In the genomic region with DNA sequence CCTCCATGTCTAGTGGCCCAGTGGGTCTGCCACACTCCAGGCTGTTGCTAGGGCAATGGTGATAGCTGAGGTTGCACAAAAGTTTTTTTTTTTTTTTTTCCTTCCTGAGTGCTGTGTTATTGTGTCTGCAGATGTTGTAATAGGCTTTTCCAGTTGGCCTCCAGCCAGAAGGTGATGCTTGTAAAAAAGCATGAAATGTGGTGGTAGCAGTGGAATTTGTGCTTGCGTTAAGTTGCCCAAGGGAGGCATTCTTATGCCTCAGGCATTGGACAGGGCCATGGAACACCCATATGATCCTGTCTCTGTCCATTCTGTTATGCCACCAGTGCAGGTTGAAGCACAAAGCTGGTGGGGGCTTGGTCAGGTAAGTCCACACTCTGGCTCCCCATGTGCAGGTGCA, we compare ENCODE assay signal across 19 cellular contexts.
DNase-seq lines count a peak whose midpoint lies in the region; ATAC-seq, FAIRE-seq and TF ChIP-seq lines count a peak whose summit lies in the region.
"Had no signal": no experiment of that assay in that cellular context is flagged by ENCODE, and none has a peak within 500 bp of the region (broad histone marks: within the 10 kb centered on the region; RNA-seq: fewer than 3 reads in every experiment).

No MANE protein-coding gene starts in this region.

- no peaks in the 10 kb centered on the region for H3K79me2 ChIP-seq in keratinocyte (ENCODE audit: control insufficient read depth, insufficient read depth, low read length)

- ATAC-seq in stimulated activated memory B cell treated with anti-CD40 and anti-IgM and Interleukin-4, amounts not matched to agents 10 μg/mL and 1 μg/mL and 100 μg/mL, for 72 hours, result no peak
- ATAC-seq: heart left ventricle had no signal

- no peaks in the 10 kb centered on the region for H3K9me3 ChIP-seq in keratinocyte (ENCODE audit: control insufficient read depth, low read depth, low read length)
- H3K9me3 ChIP-seq: heart left ventricle had no signal

- no peak overlapping the region for H3K27ac Mint-ChIP-seq in stimulated activated memory B cell treated with anti-CD40 and anti-IgM and Interleukin-4, amounts not matched to agents 10 μg/mL and 1 μg/mL and 100 μg/mL, for 72 hours
- H3K27ac Mint-ChIP-seq: activated T-helper 2 cell treated with anti-CD3 and anti-CD28 coated beads, Interferon-gamma antibody, Interleukin-2, Interleukin-4, amounts not matched to agents 10 μg/mL and 5 μg/mL and 100 μg/mL, durations not matched to agents 14 hours and 24 hours and 36 hours; CD4-positive, alpha-beta T cell had no signal

- DNase-seq in DMS53 (lab: John Stamatoyannopoulos, UW), result peak; percentile 44
- DNase-seq in DMS53 treated with DMSO at 0.1 percent for 48 hours (lab: John Stamatoyannopoulos, UW; ENCODE audit: unreplicated experiment), result no peak
- peak; percentile 36 for DNase-seq in NCI-H1105 (lab: John Stamatoyannopoulos, UW)
- peak; percentile 0 for DNase-seq in amniotic epithelial cell (ENCODE audit: low read depth)
- peak; percentile 2 for DNase-seq in keratinocyte (ENCODE audit: low read depth, low spot score)
- DNase-seq in iPS-NIHi11 (ENCODE audit: low spot score), result no peak
- no peak for DNase-seq in central memory CD4-positive, alpha-beta T cell
- DNase-seq: activated CD4-positive, CD25-positive, alpha-beta regulatory T cell treated with anti-CD3 and anti-CD28 coated beads, Interleukin-2, amount 50 U/mL, for 72 hours; amygdala; CD4-positive, alpha-beta T cell; cortex of kidney; erythroblast; SHP77 treated with DMSO at 0.1 percent for 48 hours; stomach had no signal

- no peak overlapping the region for H3K9ac ChIP-seq in keratinocyte (ENCODE audit: control insufficient read depth, extremely low read depth, insufficient read depth, low read length)

- H3K4me1 ChIP-seq in keratinocyte (ENCODE audit: control insufficient read depth, extremely low read depth, insufficient read depth, low read length), result no peaks in the 10 kb centered on the region
- H3K4me1 ChIP-seq: heart left ventricle, stomach had no signal

- no peak for FAIRE-seq in keratinocyte (lab: Jason Lieb, UNC)
- FAIRE-seq: A204.1, H54 had no signal

- H3K27me3 ChIP-seq in keratinocyte (ENCODE audit: control insufficient read depth, extremely low read depth, insufficient read depth, low read length), result no peaks in the 10 kb centered on the region
- H3K27me3 ChIP-seq: heart left ventricle, stomach had no signal

- no peak overlapping the region for H3K4me3 ChIP-seq in keratinocyte (ENCODE audit: control insufficient read depth in 2 of 3, extremely low read depth in 1 of 3, insufficient read depth in 2 of 3, low read depth in 1 of 3, low read length in 3 of 3)
- H3K4me3 ChIP-seq: heart left ventricle, stomach had no signal

- no peaks in the 10 kb centered on the region for H4K20me1 ChIP-seq in keratinocyte (ENCODE audit: control insufficient read depth, extremely low read depth, insufficient read depth, low read length)

- no peak overlapping the region for H3K4me3 Mint-ChIP-seq in stimulated activated memory B cell treated with anti-CD40 and anti-IgM and Interleukin-4, amounts not matched to agents 10 μg/mL and 1 μg/mL and 100 μg/mL, for 72 hours
- H3K4me3 Mint-ChIP-seq: CD4-positive, alpha-beta T cell had no signal

- no peak overlapping the region for H3K27ac ChIP-seq in keratinocyte (ENCODE audit: control insufficient read depth, insufficient read depth, low read length)
- H3K27ac ChIP-seq: heart left ventricle, stomach had no signal

- dilution Hi-C loops in keratinocyte (cut with MboI; ENCODE audit: extremely low pct_ligation_motif_present, low sequenced_read_pairs), result no loop called here

- H3K27me3 Mint-ChIP-seq in stimulated activated memory B cell treated with anti-CD40 and anti-IgM and Interleukin-4, amounts not matched to agents 10 μg/mL and 1 μg/mL and 100 μg/mL, for 72 hours, result no peaks in the 10 kb centered on the region
- H3K27me3 Mint-ChIP-seq: CD4-positive, alpha-beta T cell had no signal

- TF ChIP-seq CTCF in keratinocyte (optimal IDR thresholded peaks at IDR 0.05 in 1 of 3, IDR thresholded peaks at IDR 0.05 in 1 of 3, conservative IDR thresholded peaks at IDR 0.05 in 1 of 3; ENCODE audit: extremely low read depth in 1 of 3, insufficient read depth in 2 of 3, low read length in 3 of 3), result no peak

- no peaks in the 10 kb centered on the region for H3K36me3 Mint-ChIP-seq in stimulated activated memory B cell treated with anti-CD40 and anti-IgM and Interleukin-4, amounts not matched to agents 10 μg/mL and 1 μg/mL and 100 μg/mL, for 72 hours

- no peaks in the 10 kb centered on the region for H3K36me3 ChIP-seq in keratinocyte (ENCODE audit: control insufficient read depth in 2 of 2, extremely low read depth in 1 of 2, insufficient read depth in 2 of 2, low read length in 2 of 2)
- H3K36me3 ChIP-seq: heart left ventricle, stomach had no signal

- H3K9me1 ChIP-seq in keratinocyte (ENCODE audit: control insufficient read depth, extremely low read depth, insufficient read depth, low read length), result no peaks in the 10 kb centered on the region

- no peak overlapping the region for H3K4me2 ChIP-seq in keratinocyte (ENCODE audit: control insufficient read depth, extremely low read depth, insufficient read depth, low read depth, low read length)

- H2AFZ ChIP-seq in keratinocyte (ENCODE audit: control insufficient read depth, low read length), result no peak overlapping the region

- no peaks in the 10 kb centered on the region for H3K9me3 Mint-ChIP-seq in stimulated activated memory B cell treated with anti-CD40 and anti-IgM and Interleukin-4, amounts not matched to agents 10 μg/mL and 1 μg/mL and 100 μg/mL, for 72 hours
- H3K9me3 Mint-ChIP-seq: CD4-positive, alpha-beta T cell had no signal

- H3K4me1 Mint-ChIP-seq in stimulated activated memory B cell treated with anti-CD40 and anti-IgM and Interleukin-4, amounts not matched to agents 10 μg/mL and 1 μg/mL and 100 μg/mL, for 72 hours, result no peaks in the 10 kb centered on the region

Comparison
In these comparisons a context has a peak if more than half of its experiments do, and no peak if none do; other contexts are left out.
1. DNase-seq: peak in DMS53 (single experiment), NCI-H1105 (single experiment), amniotic epithelial cell (single experiment) and keratinocyte (single experiment); none in DMS53 treated with DMSO at 0.1 percent for 48 hours (single experiment), iPS-NIHi11 (single experiment) and central memory CD4-positive, alpha-beta T cell (single experiment).